Comparison of ENCODE assay signal across 9 cellular contexts in genomic region chr6:135909737-135910387, GRCh38. TPM values are rescaled to one million over a fixed set of nuclear protein-coding genes. Genes with fewer than 3 reads are reported as not detected.
DNase-seq lines count a peak whose midpoint lies in the region; ATAC-seq, FAIRE-seq and TF ChIP-seq lines count a peak whose summit lies in the region.
"Had no signal": no experiment of that assay in that cellular context is flagged by ENCODE, and none has a peak within 500 bp of the region (broad histone marks: within the 10 kb centered on the region; RNA-seq: fewer than 3 reads in every experiment).

No MANE protein-coding gene starts in this region.

- no peaks in the 10 kb centered on the region for H3K36me3 Mint-ChIP-seq in Caco-2 (ENCODE audit: insufficient read depth, unreplicated experiment)

- no peak overlapping the region for H3K27ac Mint-ChIP-seq in Caco-2 (ENCODE audit: unreplicated experiment)
- H3K27ac Mint-ChIP-seq: T-helper 1 cell treated with Interleukin-12 subunit alpha and Interleukin-12 subunit beta and Interleukin-4 antibody, amounts not matched to agents 30 μg/mL and 1 μg/mL, for 36 hours had no signal

- H3K4me1 ChIP-seq in Caco-2: no peaks in the 10 kb centered on the region
- H3K4me1 ChIP-seq in small intestine (ENCODE audit: control insufficient read depth in 2 of 2, insufficient read depth in 1 of 2, low read depth in 1 of 2, low read length in 1 of 2): peaks cover 0 to 4% of the 10 kb centered on the region in 2 donors

- H3K4me1 Mint-ChIP-seq in Caco-2 (ENCODE audit: low read depth, unreplicated experiment): peaks cover 9% of the 10 kb centered on the region

- H3K36me3 ChIP-seq in Caco-2 (ENCODE audit: control insufficient read depth, insufficient read depth, low read length) (no peaks in the 10 kb centered on the region), small intestine (ENCODE audit: control insufficient read depth in 2 of 2, insufficient read depth in 2 of 2, low read length in 2 of 2) (no peaks in the 10 kb centered on the region)

- H3K9me3 Mint-ChIP-seq in Caco-2 (ENCODE audit: unreplicated experiment): no peaks in the 10 kb centered on the region
- H3K9me3 Mint-ChIP-seq: T-helper 1 cell treated with Interleukin-12 subunit alpha and Interleukin-12 subunit beta and Interleukin-4 antibody, amounts not matched to agents 30 μg/mL and 1 μg/mL, for 36 hours had no signal

- no peak overlapping the region for H3K27ac ChIP-seq in small intestine (ENCODE audit: low read depth in 1 of 2, low read length in 1 of 2)

- peaks cover 3% of the 10 kb centered on the region for H3K27me3 Mint-ChIP-seq in Caco-2 (ENCODE audit: insufficient read depth, unreplicated experiment)

- ATAC-seq in GM19452 (IDR thresholded peaks at IDR 0.05; ENCODE audit: unreplicated experiment) (peak; percentile 82), HG03565 (IDR thresholded peaks at IDR 0.05; ENCODE audit: unreplicated experiment) (peak; percentile 93)

- H3K4me3 ChIP-seq in Caco-2 (ENCODE audit: low read depth, low read length) (no peak overlapping the region), fibroblast of pulmonary artery (replicated peaks; ENCODE audit: low read depth, low read length) (no peak overlapping the region), small intestine (ENCODE audit: low read depth in 1 of 2, low read length in 2 of 2) (no peak overlapping the region)

- no peak overlapping the region for H3K4me3 Mint-ChIP-seq in Caco-2 (ENCODE audit: unreplicated experiment)
- H3K4me3 Mint-ChIP-seq: T-helper 1 cell treated with Interleukin-12 subunit alpha and Interleukin-12 subunit beta and Interleukin-4 antibody, amounts not matched to agents 30 μg/mL and 1 μg/mL, for 36 hours had no signal

- CTCF ChIA-PET in Caco-2 (lab: Charles Lee): interaction anchor here (0.6 to 1.0 kb wide), 6 partner anchors 27 to 642 kb away, joined by 3 to 6 read pairs (median 5); no protein-coding TSS in a partner anchor

- H3K9me3 ChIP-seq in Caco-2: no peaks in the 10 kb centered on the region
- H3K9me3 ChIP-seq in small intestine (ENCODE audit: control insufficient read depth, low read depth): no peaks in the 10 kb centered on the region

- H3K27me3 ChIP-seq in Caco-2 (replicated peaks; ENCODE audit: control insufficient read depth, insufficient read depth, low read length): no peaks in the 10 kb centered on the region
- H3K27me3 ChIP-seq in small intestine (ENCODE audit: control insufficient read depth in 2 of 2, insufficient read depth in 2 of 2, low read length in 2 of 2): no peaks in the 10 kb centered on the region

- TF ChIP-seq CTCF in Caco-2 (IDR thresholded peaks at IDR 0.05; ENCODE audit: insufficient read depth in 1 of 2, low read depth in 1 of 2, low read length in 1 of 2, severe bottlenecking in 1 of 2, unreplicated experiment in 1 of 2) (peak; percentile 28 to 59), fibroblast of pulmonary artery (IDR thresholded peaks at IDR 0.05; ENCODE audit: low read length, missing control alignments) (peak; percentile 55)

- POLR2A ChIA-PET in Caco-2 (lab: Charles Lee): no interaction called here

- DNase-seq in Caco-2: peak; percentile 62 to 63
- DNase-seq in NCI-H82 treated with DMSO at 0.1 percent for 48 hours (lab: John Stamatoyannopoulos, UW; ENCODE audit: unreplicated experiment): peak; percentile 69
- DNase-seq in activated CD8-positive, alpha-beta memory T cell treated with anti-CD3 and anti-CD28 coated beads, Interleukin-2, amount 50 U/mL, for 24 hours (ENCODE audit: extremely low read depth): peak; percentile 2
- DNase-seq in fibroblast of pulmonary artery (ENCODE audit: low read depth): peak; percentile 66
- DNase-seq in small intestine: peak; percentile 95
- DNase-seq in occipital lobe (lab: John Stamatoyannopoulos, UW): no peak

- no TSS peak for BruUV-seq in Caco-2 (replicated peaks; lab: Mats Ljungman, UMichigan)

- intact Hi-C loops in Caco-2 (cut with micrococcal nuclease; ENCODE audit: unreplicated experiment): loop anchor here (1.0 to 10.0 kb wide), 2 partner anchors 234 to 315 kb away; no protein-coding TSS in a partner anchor

- 29 to 53% (median 37%) methylated on average over 9 of the region's 9 CpGs for WGBS in small intestine, 3 donors

- FAIRE-seq in small intestine (lab: Jason Lieb, UNC): no peak

RNA-seq across cellular contexts. Expression of gene PDE7B, which starts 58.4 kb away (rescaled TPM):
- not detected in 2 replicates for total RNA-seq in Caco-2 (2022)
- polyA plus RNA-seq in small intestine: 1 to 10 TPM in 2 of 3 donors, under 1 TPM in 1; 0.22 to 1.4 (median 1.3) TPM
- total RNA-seq in occipital lobe: 3.0 TPM
